19 cellular contexts compared by ENCODE assay signal in the genomic region with DNA sequence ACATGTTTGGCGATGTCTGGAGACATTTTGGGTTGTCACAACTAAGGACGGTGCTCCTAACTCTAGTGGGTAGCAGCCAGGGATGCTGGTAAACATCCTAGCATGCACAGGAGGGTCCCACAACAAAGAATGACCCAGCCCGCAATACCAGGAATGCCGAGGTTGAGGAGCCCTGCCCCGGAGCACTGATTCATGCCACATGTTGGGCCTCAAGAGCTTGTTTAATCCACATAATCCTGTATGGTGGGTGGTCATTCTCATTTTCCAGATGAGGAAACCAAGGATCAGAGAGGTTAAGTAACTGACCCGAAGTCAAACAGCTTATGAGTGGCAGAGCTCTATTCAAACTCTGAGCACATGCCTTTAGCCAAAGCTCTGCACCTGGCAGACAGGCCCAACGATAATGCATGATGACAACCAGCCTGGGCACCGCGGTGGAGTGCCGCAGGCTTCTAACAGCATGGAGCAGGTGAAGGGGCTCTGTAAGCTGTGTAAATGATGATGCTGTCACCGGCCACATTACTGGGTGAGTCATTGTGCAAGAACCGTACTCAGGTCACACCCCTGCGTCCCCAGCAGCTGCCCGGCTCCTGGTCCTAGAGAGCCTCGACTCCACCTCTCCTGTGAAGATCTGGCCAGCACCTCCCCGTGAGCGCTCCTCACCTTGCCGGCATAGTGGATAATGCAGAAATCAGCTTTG. TPM values are rescaled to one million over a fixed set of nuclear protein-coding genes. Genes with fewer than 3 reads are reported as not detected.
DNase-seq lines count a peak whose midpoint lies in the region; ATAC-seq, FAIRE-seq and TF ChIP-seq lines count a peak whose summit lies in the region.
"Had no signal": no experiment of that assay in that cellular context is flagged by ENCODE, and none has a peak within 500 bp of the region (broad histone marks: within the 10 kb centered on the region; RNA-seq: fewer than 3 reads in every experiment).

No MANE protein-coding gene starts in this region.

- H3K4me3 ChIP-seq in SJCRH30: no peak overlapping the region
- no peak overlapping the region for H3K4me3 ChIP-seq in endothelial cell of umbilical vein (replicated peaks in 1 of 3; ENCODE audit: insufficient read depth in 1 of 3, low read depth in 1 of 3, low read length in 3 of 3)
- H3K4me3 ChIP-seq in suprapubic skin: no peak overlapping the region
- H3K4me3 ChIP-seq in tibial artery: no peak overlapping the region
- H3K4me3 ChIP-seq: dorsolateral prefrontal cortex, HAP-1, MG63, testis had no signal

- dilution Hi-C loops in endothelial cell of umbilical vein (cut with MboI; ENCODE audit: extremely low pct_ligation_motif_present, low sequenced_read_pairs): no loop called here

- H3K9me3 ChIP-seq in SJCRH30 (replicated peaks): no peaks in the 10 kb centered on the region
- H3K9me3 ChIP-seq in endothelial cell of umbilical vein (replicated peaks; ENCODE audit: control insufficient read depth, insufficient read depth, low read length): no peaks in the 10 kb centered on the region
- H3K9me3 ChIP-seq in suprapubic skin: no peaks in the 10 kb centered on the region
- H3K9me3 ChIP-seq in tibial artery: no peaks in the 10 kb centered on the region
- H3K9me3 ChIP-seq: HAP-1, MG63, testis had no signal

- POLR2A ChIA-PET in activated CD4-positive, alpha-beta memory T cell treated with anti-CD3 and anti-CD28 coated beads for 36 hours (lab: Charles Lee): interaction anchor here (1.2 kb wide), 1 partner anchor 20 kb away, joined by 3 read pairs; no protein-coding TSS in a partner anchor
- POLR2A ChIA-PET in activated CD4-positive, alpha-beta memory T cell treated with anti-CD3 and anti-CD28 coated beads, Interleukin-2, amount 10 ng/mL, durations not matched to agents 7 days and 5 days (lab: Charles Lee): interaction anchor here (0.8 to 1.2 kb wide), 3 partner anchors 9 to 14 kb away, joined by 3 to 4 read pairs (median 3); no protein-coding TSS in a partner anchor
- POLR2A ChIA-PET in endothelial cell of umbilical vein (lab: Charles Lee): no interaction called here

- peak; percentile 76 for ATAC-seq in stimulated activated effector memory CD8-positive, alpha-beta T cell treated with anti-CD3 and anti-CD28 coated beads, Interleukin-12 subunit alpha, Interleukin-12 subunit beta, amount 100 ng/mL, for 72 hours

- TF ChIP-seq POLR2A in endothelial cell of umbilical vein (IDR thresholded peaks at IDR 0.05; ENCODE audit: low read depth, low read length) (peak; percentile 21), suprapubic skin (IDR thresholded peaks at IDR 0.05) (no peak)

- no peaks in the 10 kb centered on the region for H3K9me1 ChIP-seq in endothelial cell of umbilical vein (replicated peaks; ENCODE audit: control insufficient read depth, extremely low read depth, insufficient read depth, low read length)

- no peak overlapping the region for H2AFZ ChIP-seq in endothelial cell of umbilical vein (ENCODE audit: low read depth, low read length)

- no peak for TF ChIP-seq CTCF in endothelial cell of umbilical vein (IDR thresholded peaks at IDR 0.05; ENCODE audit: extremely low read depth in 1 of 2, insufficient read depth in 1 of 2, low read depth in 1 of 2, low read length in 2 of 2)
- TF ChIP-seq CTCF in suprapubic skin (IDR thresholded peaks at IDR 0.05): no peak
- no peak for TF ChIP-seq CTCF in tibial artery (IDR thresholded peaks at IDR 0.05)

- H3K36me3 Mint-ChIP-seq in activated CD4-positive, alpha-beta memory T cell treated with anti-CD3 and anti-CD28 coated beads for 36 hours: peaks cover 62% of the 10 kb centered on the region
- H3K36me3 Mint-ChIP-seq in activated CD4-positive, alpha-beta memory T cell treated with anti-CD3 and anti-CD28 coated beads, Interleukin-2, amount 10 ng/mL, durations not matched to agents 7 days and 5 days (ENCODE audit: low read depth): peaks cover 74% of the 10 kb centered on the region
- peaks cover 100% of the 10 kb centered on the region for H3K36me3 Mint-ChIP-seq in stimulated activated effector memory CD8-positive, alpha-beta T cell treated with anti-CD3 and anti-CD28 coated beads, Interleukin-12 subunit alpha, Interleukin-12 subunit beta, amount 100 ng/mL, for 72 hours
- H3K36me3 Mint-ChIP-seq in activated T-helper 1 cell treated with anti-CD3 and anti-CD28 coated beads, Interleukin-12 subunit alpha, Interleukin-12 subunit beta, Interleukin-2, Interleukin-4 antibody, amounts not matched to agents 30 ng/mL and 10 ng/mL and 1 ng/mL, durations not matched to agents 14 hours and 24 hours and 36 hours (ENCODE audit: low read depth): peaks cover 35% of the 10 kb centered on the region

- no peak for DNase-seq in activated CD4-positive, alpha-beta memory T cell treated with anti-CD3 and anti-CD28 coated beads for 36 hours
- DNase-seq in activated CD4-positive, alpha-beta memory T cell treated with anti-CD3 and anti-CD28 coated beads, Interleukin-2, amount 10 ng/mL, durations not matched to agents 7 days and 5 days: no peak
- DNase-seq in SJCRH30 (peak; percentile 74), endothelial cell of umbilical vein (ENCODE audit: low read depth, low spot score) (no peak), suprapubic skin (ENCODE audit: low spot score in 2 of 2) (no peak), tibial artery (no peak)
- no peak for DNase-seq in stimulated activated effector memory CD8-positive, alpha-beta T cell treated with anti-CD3 and anti-CD28 coated beads, Interleukin-12 subunit alpha, Interleukin-12 subunit beta, amount 100 ng/mL, for 72 hours (ENCODE audit: low spot score in 2 of 2)
- no peak for DNase-seq in activated T-helper 1 cell treated with anti-CD3 and anti-CD28 coated beads, Interleukin-12 subunit alpha, Interleukin-12 subunit beta, Interleukin-2, Interleukin-4 antibody, amounts not matched to agents 30 ng/mL and 10 ng/mL and 1 ng/mL, durations not matched to agents 14 hours and 24 hours and 36 hours (ENCODE audit: low spot score)
- DNase-seq: 8988T; activated naive CD4-positive, alpha-beta T cell treated with Interleukin-2 at 50 U/mL for 16 hours; brain microvascular endothelial cell; dorsolateral prefrontal cortex; hypothalamus; MG63; NCI-H1930; NCI-H510A; testis had no signal

- H3K36me3 ChIP-seq in SJCRH30 (peaks cover 68% of the 10 kb centered on the region), endothelial cell of umbilical vein (ENCODE audit: control insufficient read depth in 2 of 2, extremely low read depth in 1 of 2, insufficient read depth in 2 of 2, low read length in 2 of 2) (peaks cover 61 to 63% of the 10 kb centered on the region in 2 experiments), suprapubic skin (peaks cover 99% of the 10 kb centered on the region), tibial artery (peaks cover 96 to 100% (median 99%) of the 10 kb centered on the region in 3 donors)

- H3K4me1 Mint-ChIP-seq in activated CD4-positive, alpha-beta memory T cell treated with anti-CD3 and anti-CD28 coated beads for 36 hours (ENCODE audit: low read depth): peaks cover 2% of the 10 kb centered on the region
- H3K4me1 Mint-ChIP-seq in activated CD4-positive, alpha-beta memory T cell treated with anti-CD3 and anti-CD28 coated beads, Interleukin-2, amount 10 ng/mL, durations not matched to agents 7 days and 5 days: peaks cover 5% of the 10 kb centered on the region
- H3K4me1 Mint-ChIP-seq in stimulated activated effector memory CD8-positive, alpha-beta T cell treated with anti-CD3 and anti-CD28 coated beads, Interleukin-12 subunit alpha, Interleukin-12 subunit beta, amount 100 ng/mL, for 72 hours: peaks cover 22% of the 10 kb centered on the region
- no peaks in the 10 kb centered on the region for H3K4me1 Mint-ChIP-seq in activated T-helper 1 cell treated with anti-CD3 and anti-CD28 coated beads, Interleukin-12 subunit alpha, Interleukin-12 subunit beta, Interleukin-2, Interleukin-4 antibody, amounts not matched to agents 30 ng/mL and 10 ng/mL and 1 ng/mL, durations not matched to agents 14 hours and 24 hours and 36 hours (ENCODE audit: low read depth)

- 87% methylated on average over 11 of the region's 18 CpGs for WGBS in suprapubic skin

- H4K20me1 ChIP-seq in endothelial cell of umbilical vein (replicated peaks; ENCODE audit: control insufficient read depth, extremely low read depth, insufficient read depth, low read length): peaks cover 2% of the 10 kb centered on the region

- no peaks in the 10 kb centered on the region for H3K27me3 Mint-ChIP-seq in activated CD4-positive, alpha-beta memory T cell treated with anti-CD3 and anti-CD28 coated beads for 36 hours
- H3K27me3 Mint-ChIP-seq in activated CD4-positive, alpha-beta memory T cell treated with anti-CD3 and anti-CD28 coated beads, Interleukin-2, amount 10 ng/mL, durations not matched to agents 7 days and 5 days: no peaks in the 10 kb centered on the region
- no peaks in the 10 kb centered on the region for H3K27me3 Mint-ChIP-seq in activated T-helper 1 cell treated with anti-CD3 and anti-CD28 coated beads, Interleukin-12 subunit alpha, Interleukin-12 subunit beta, Interleukin-2, Interleukin-4 antibody, amounts not matched to agents 30 ng/mL and 10 ng/mL and 1 ng/mL, durations not matched to agents 14 hours and 24 hours and 36 hours (ENCODE audit: insufficient read depth)

- no peaks in the 10 kb centered on the region for H3K27me3 ChIP-seq in SJCRH30
- H3K27me3 ChIP-seq in endothelial cell of umbilical vein (ENCODE audit: control insufficient read depth in 2 of 2, insufficient read depth in 2 of 2, low read length in 2 of 2): no peaks in the 10 kb centered on the region
- H3K27me3 ChIP-seq in suprapubic skin: no peaks in the 10 kb centered on the region
- H3K27me3 ChIP-seq in tibial artery: no peaks in the 10 kb centered on the region
- H3K27me3 ChIP-seq: brain microvascular endothelial cell, dorsolateral prefrontal cortex, MG63, testis had no signal

- FAIRE-seq in endothelial cell of umbilical vein (lab: Jason Lieb, UNC): no peak
- FAIRE-seq: HTR-8/SVneo had no signal

- H3K4me1 ChIP-seq in SJCRH30: peaks cover 25% of the 10 kb centered on the region; the same call in 1 of the 2 replicates
- peaks cover 14% of the 10 kb centered on the region for H3K4me1 ChIP-seq in endothelial cell of umbilical vein (ENCODE audit: control insufficient read depth, extremely low read depth, insufficient read depth, low read length)
- no peaks in the 10 kb centered on the region for H3K4me1 ChIP-seq in suprapubic skin
- no peaks in the 10 kb centered on the region for H3K4me1 ChIP-seq in tibial artery
- H3K4me1 ChIP-seq: HAP-1, testis had no signal

- BruUV-seq in endothelial cell of umbilical vein (replicated peaks; lab: Mats Ljungman, UMichigan): no TSS peak

- CTCF ChIA-PET in activated CD4-positive, alpha-beta memory T cell treated with anti-CD3 and anti-CD28 coated beads for 36 hours (lab: Charles Lee): interaction anchor here (1.1 to 2.2 kb wide), 3 partner anchors 10 to 160 kb away, joined by 3 to 14 read pairs (median 9); no protein-coding TSS in a partner anchor
- CTCF ChIA-PET in activated CD4-positive, alpha-beta memory T cell treated with anti-CD3 and anti-CD28 coated beads, Interleukin-2, amount 10 ng/mL, durations not matched to agents 7 days and 5 days (lab: Charles Lee): interaction anchor here (1.9 kb wide), 1 partner anchor 159 kb away, joined by 6 read pairs; no protein-coding TSS in a partner anchor
- CTCF ChIA-PET in endothelial cell of umbilical vein (lab: Charles Lee): interaction anchor here (1.0 to 2.9 kb wide), 3 partner anchors 13 to 175 kb away, joined by 3 to 10 read pairs (median 4); no protein-coding TSS in a partner anchor

- no peak overlapping the region for H3K4me3 Mint-ChIP-seq in activated CD4-positive, alpha-beta memory T cell treated with anti-CD3 and anti-CD28 coated beads for 36 hours
- no peak overlapping the region for H3K4me3 Mint-ChIP-seq in activated CD4-positive, alpha-beta memory T cell treated with anti-CD3 and anti-CD28 coated beads, Interleukin-2, amount 10 ng/mL, durations not matched to agents 7 days and 5 days
- H3K4me3 Mint-ChIP-seq in stimulated activated effector memory CD8-positive, alpha-beta T cell treated with anti-CD3 and anti-CD28 coated beads, Interleukin-12 subunit alpha, Interleukin-12 subunit beta, amount 100 ng/mL, for 72 hours: no peak overlapping the region
- H3K4me3 Mint-ChIP-seq in activated T-helper 1 cell treated with anti-CD3 and anti-CD28 coated beads, Interleukin-12 subunit alpha, Interleukin-12 subunit beta, Interleukin-2, Interleukin-4 antibody, amounts not matched to agents 30 ng/mL and 10 ng/mL and 1 ng/mL, durations not matched to agents 14 hours and 24 hours and 36 hours: no peak overlapping the region

- TF ChIP-seq EP300 in suprapubic skin (IDR thresholded peaks at IDR 0.05): no peak

- H3K27ac ChIP-seq in SJCRH30 (peak overlapping the region; percentile 41), endothelial cell of umbilical vein (ENCODE audit: insufficient read depth, low read depth, low read length) (no peak overlapping the region), suprapubic skin (no peak overlapping the region), tibial artery (peak overlapping the region in 1 of 2 donors; percentile 10)
- H3K27ac ChIP-seq: brain microvascular endothelial cell, dorsolateral prefrontal cortex, testis had no signal

- intact Hi-C loops in activated CD4-positive, alpha-beta memory T cell treated with anti-CD3 and anti-CD28 coated beads for 36 hours (cut with micrococcal nuclease): no loop called here
- intact Hi-C loops in endothelial cell of umbilical vein (cut with micrococcal nuclease): no loop called here
- intact Hi-C loops in activated T-helper 1 cell treated with anti-CD3 and anti-CD28 coated beads, Interleukin-12 subunit alpha, Interleukin-12 subunit beta, Interleukin-2, Interleukin-4 antibody, amounts not matched to agents 30 ng/mL and 10 ng/mL and 1 ng/mL, durations not matched to agents 14 hours and 24 hours and 36 hours (cut with micrococcal nuclease): no loop called here
- intact Hi-C loops in tibial artery (cut with DNase I; ENCODE audit: low total_unique reads): no loop called here

- H3K9ac ChIP-seq in endothelial cell of umbilical vein (replicated peaks; ENCODE audit: extremely low read depth, insufficient read depth, low read length): no peak overlapping the region

- H3K4me2 ChIP-seq in endothelial cell of umbilical vein (ENCODE audit: insufficient read depth, low read length): no peak overlapping the region

- no peaks in the 10 kb centered on the region for H3K9me3 Mint-ChIP-seq in activated CD4-positive, alpha-beta memory T cell treated with anti-CD3 and anti-CD28 coated beads for 36 hours
- no peaks in the 10 kb centered on the region for H3K9me3 Mint-ChIP-seq in activated CD4-positive, alpha-beta memory T cell treated with anti-CD3 and anti-CD28 coated beads, Interleukin-2, amount 10 ng/mL, durations not matched to agents 7 days and 5 days
- no peaks in the 10 kb centered on the region for H3K9me3 Mint-ChIP-seq in stimulated activated effector memory CD8-positive, alpha-beta T cell treated with anti-CD3 and anti-CD28 coated beads, Interleukin-12 subunit alpha, Interleukin-12 subunit beta, amount 100 ng/mL, for 72 hours
- H3K9me3 Mint-ChIP-seq in activated T-helper 1 cell treated with anti-CD3 and anti-CD28 coated beads, Interleukin-12 subunit alpha, Interleukin-12 subunit beta, Interleukin-2, Interleukin-4 antibody, amounts not matched to agents 30 ng/mL and 10 ng/mL and 1 ng/mL, durations not matched to agents 14 hours and 24 hours and 36 hours: no peaks in the 10 kb centered on the region

- H3K27ac Mint-ChIP-seq in activated CD4-positive, alpha-beta memory T cell treated with anti-CD3 and anti-CD28 coated beads for 36 hours: peak overlapping the region; percentile 54
- no peak overlapping the region for H3K27ac Mint-ChIP-seq in activated CD4-positive, alpha-beta memory T cell treated with anti-CD3 and anti-CD28 coated beads, Interleukin-2, amount 10 ng/mL, durations not matched to agents 7 days and 5 days
- H3K27ac Mint-ChIP-seq in stimulated activated effector memory CD8-positive, alpha-beta T cell treated with anti-CD3 and anti-CD28 coated beads, Interleukin-12 subunit alpha, Interleukin-12 subunit beta, amount 100 ng/mL, for 72 hours: peak overlapping the region; percentile 74
- H3K27ac Mint-ChIP-seq in activated T-helper 1 cell treated with anti-CD3 and anti-CD28 coated beads, Interleukin-12 subunit alpha, Interleukin-12 subunit beta, Interleukin-2, Interleukin-4 antibody, amounts not matched to agents 30 ng/mL and 10 ng/mL and 1 ng/mL, durations not matched to agents 14 hours and 24 hours and 36 hours: no peak overlapping the region

- peaks cover 62% of the 10 kb centered on the region for H3K79me2 ChIP-seq in endothelial cell of umbilical vein (ENCODE audit: control insufficient read depth, insufficient read depth, low read length)

RNA-seq across cellular contexts. Expression of gene APOL1, which starts 58.6 kb away (rescaled TPM):
- 10 to 100 TPM; 44.7 to 46.3 TPM for total RNA-seq in activated CD4-positive, alpha-beta memory T cell treated with anti-CD3 and anti-CD28 coated beads for 36 hours
- total RNA-seq in activated CD4-positive, alpha-beta memory T cell treated with anti-CD3 and anti-CD28 coated beads, Interleukin-2, amount 10 ng/mL, durations not matched to agents 7 days and 5 days: 10 to 100 TPM; 63.0 to 64.0 TPM
- total RNA-seq in SJCRH30 (2014; rRNA removed; shearing (Covaris generic)): 0.12 and 0.30 TPM in 2 replicates
- total RNA-seq in endothelial cell of umbilical vein (9.3 and 14.1 TPM in 2 replicates), suprapubic skin (1 to 10 TPM; 1.2 to 7.3 (median 3.0) TPM)
- polyA plus RNA-seq in endothelial cell of umbilical vein: 6.8 and 8.2 TPM in 2 replicates
- 9.1 and 9.8 TPM in 2 replicates for polyA plus RNA-seq in endothelial cell of umbilical vein (2011; cell fraction: cytosol; rRNA removed)
- 7.6 and 9.2 TPM in 2 replicates for polyA plus RNA-seq in endothelial cell of umbilical vein (2011; cell fraction: nucleus; rRNA removed)
- 9.8 and 11.8 TPM in 2 replicates for polyA plus RNA-seq in endothelial cell of umbilical vein (2012)
- 13.5 and 14.4 TPM in 2 replicates for polyA minus RNA-seq in endothelial cell of umbilical vein
- polyA minus RNA-seq in endothelial cell of umbilical vein (2011; cell fraction: cytosol; rRNA and poly(A)+ RNA removed): 1.2 TPM
- polyA minus RNA-seq in endothelial cell of umbilical vein (2011; cell fraction: nucleus; rRNA and poly(A)+ RNA removed): 1.9 and 3.5 TPM in 2 replicates
- 36.7 and 37.1 TPM in 2 replicates for total RNA-seq in activated T-helper 1 cell treated with anti-CD3 and anti-CD28 coated beads, Interleukin-12 subunit alpha, Interleukin-12 subunit beta, Interleukin-2, Interleukin-4 antibody, amounts not matched to agents 30 ng/mL and 10 ng/mL and 1 ng/mL, durations not matched to agents 14 hours and 24 hours and 36 hours

Comparison
In these comparisons a context has a peak if more than half of its experiments do, and no peak if none do; other contexts are left out.
1. H3K27ac Mint-ChIP-seq: peak in activated CD4-positive, alpha-beta memory T cell treated with anti-CD3 and anti-CD28 coated beads for 36 hours (single experiment) and stimulated activated effector memory CD8-positive, alpha-beta T cell treated with anti-CD3 and anti-CD28 coated beads, Interleukin-12 subunit alpha, Interleukin-12 subunit beta, amount 100 ng/mL, for 72 hours (single experiment); none in activated CD4-positive, alpha-beta memory T cell treated with anti-CD3 and anti-CD28 coated beads, Interleukin-2, amount 10 ng/mL, durations not matched to agents 7 days and 5 days (single experiment) and activated T-helper 1 cell treated with anti-CD3 and anti-CD28 coated beads, Interleukin-12 subunit alpha, Interleukin-12 subunit beta, Interleukin-2, Interleukin-4 antibody, amounts not matched to agents 30 ng/mL and 10 ng/mL and 1 ng/mL, durations not matched to agents 14 hours and 24 hours and 36 hours (single experiment).
2. DNase-seq: peak in SJCRH30 (2 of 2); none in activated CD4-positive, alpha-beta memory T cell treated with anti-CD3 and anti-CD28 coated beads for 36 hours (single experiment), activated CD4-positive, alpha-beta memory T cell treated with anti-CD3 and anti-CD28 coated beads, Interleukin-2, amount 10 ng/mL, durations not matched to agents 7 days and 5 days (single experiment), endothelial cell of umbilical vein (single experiment), stimulated activated effector memory CD8-positive, alpha-beta T cell treated with anti-CD3 and anti-CD28 coated beads, Interleukin-12 subunit alpha, Interleukin-12 subunit beta, amount 100 ng/mL, for 72 hours (0 of 2), activated T-helper 1 cell treated with anti-CD3 and anti-CD28 coated beads, Interleukin-12 subunit alpha, Interleukin-12 subunit beta, Interleukin-2, Interleukin-4 antibody, amounts not matched to agents 30 ng/mL and 10 ng/mL and 1 ng/mL, durations not matched to agents 14 hours and 24 hours and 36 hours (single experiment), suprapubic skin (0 of 2) and tibial artery (0 of 2).